Comparison of ENCODE assay signal across 1 cellular context in the genomic region with DNA sequence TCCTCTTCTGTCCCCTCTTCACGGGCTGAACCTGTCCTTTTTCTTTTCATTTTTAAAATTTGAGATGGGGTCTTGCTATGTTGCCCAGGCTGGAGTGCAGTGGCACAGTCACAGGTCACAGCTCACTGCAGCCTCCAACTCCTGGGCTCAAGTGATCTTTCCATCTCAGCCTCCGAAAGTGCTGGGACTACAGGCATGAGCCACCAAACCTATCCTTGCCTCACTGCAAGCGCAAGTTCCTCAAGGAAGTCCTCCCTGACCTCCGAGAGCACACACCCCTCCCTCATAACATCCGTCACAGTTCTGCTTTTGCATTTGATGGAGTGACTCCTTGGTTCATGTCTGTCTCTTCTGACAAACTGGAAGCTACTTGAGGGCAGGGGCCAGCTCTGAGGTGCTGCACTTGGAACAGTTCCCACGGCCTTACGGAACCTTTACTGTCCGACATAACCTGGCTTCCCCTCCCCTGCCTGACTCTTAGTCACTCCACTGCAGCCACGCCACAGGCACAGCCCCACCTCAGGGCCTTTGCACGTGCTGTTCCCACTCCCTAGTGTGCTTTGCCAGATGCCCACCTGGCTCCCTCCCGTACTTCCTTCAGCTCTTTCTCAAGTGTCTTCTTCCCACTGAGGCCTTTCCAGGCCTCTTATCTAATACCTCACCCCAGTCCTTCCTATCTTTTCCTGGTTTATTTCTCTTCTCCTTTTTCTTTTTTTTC.
TF ChIP-seq lines count a peak whose summit lies in the region.

No MANE protein-coding gene starts in this region.

TF ChIP-seq in K562, 482 proteins besides CTCF, POLR2A, EP300 and RAD21 (continued from another document and continues in another):
- TF ChIP-seq, protein P1, sequence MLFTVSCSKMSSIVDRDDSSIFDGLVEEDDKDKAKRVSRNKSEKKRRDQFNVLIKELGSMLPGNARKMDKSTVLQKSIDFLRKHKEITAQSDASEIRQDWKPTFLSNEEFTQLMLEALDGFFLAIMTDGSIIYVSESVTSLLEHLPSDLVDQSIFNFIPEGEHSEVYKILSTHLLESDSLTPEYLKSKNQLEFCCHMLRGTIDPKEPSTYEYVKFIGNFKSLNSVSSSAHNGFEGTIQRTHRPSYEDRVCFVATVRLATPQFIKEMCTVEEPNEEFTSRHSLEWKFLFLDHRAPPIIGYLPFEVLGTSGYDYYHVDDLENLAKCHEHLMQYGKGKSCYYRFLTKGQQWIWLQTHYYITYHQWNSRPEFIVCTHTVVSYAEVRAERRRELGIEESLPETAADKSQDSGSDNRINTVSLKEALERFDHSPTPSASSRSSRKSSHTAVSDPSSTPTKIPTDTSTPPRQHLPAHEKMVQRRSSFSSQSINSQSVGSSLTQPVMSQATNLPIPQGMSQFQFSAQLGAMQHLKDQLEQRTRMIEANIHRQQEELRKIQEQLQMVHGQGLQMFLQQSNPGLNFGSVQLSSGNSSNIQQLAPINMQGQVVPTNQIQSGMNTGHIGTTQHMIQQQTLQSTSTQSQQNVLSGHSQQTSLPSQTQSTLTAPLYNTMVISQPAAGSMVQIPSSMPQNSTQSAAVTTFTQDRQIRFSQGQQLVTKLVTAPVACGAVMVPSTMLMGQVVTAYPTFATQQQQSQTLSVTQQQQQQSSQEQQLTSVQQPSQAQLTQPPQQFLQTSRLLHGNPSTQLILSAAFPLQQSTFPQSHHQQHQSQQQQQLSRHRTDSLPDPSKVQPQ (CRISPR knock-in tag; IDR thresholded peaks at IDR 0.05; ENCODE audit: borderline replicate concordance): no peak
- no peak for TF ChIP-seq RBBP5 (IDR thresholded peaks at IDR 0.05; ENCODE audit: borderline replicate concordance, insufficient read depth, low read length, poor library complexity, severe bottlenecking)
- TF ChIP-seq TRIM24 (IDR thresholded peaks at IDR 0.05): peak in 1 of 2 experiments; percentile 81; a peak in 2 of 4 replicates
- TF ChIP-seq ZBTB33 (CRISPR knock-in tag; IDR thresholded peaks at IDR 0.05): no peak
- TF ChIP-seq GABPA (tag; conservative IDR thresholded peaks at IDR 0.05; ENCODE audit: low read depth): no peak
- 0 out of 2 replicates have a peak, but pooled peaks have one; percentile 21 for TF ChIP-seq GABPB1 (CRISPR knock-in tag; IDR thresholded peaks at IDR 0.05)
- no peak for TF ChIP-seq MAFG (tag; conservative IDR thresholded peaks at IDR 0.05)
- TF ChIP-seq ETV1 (tag; conservative IDR thresholded peaks at IDR 0.05; ENCODE audit: low read depth): no peak
- no peak for TF ChIP-seq JUN (IDR thresholded peaks at IDR 0.05; ENCODE audit: borderline replicate concordance, low read depth, low read length)
- TF ChIP-seq JUN (CRISPR knock-in tag; IDR thresholded peaks at IDR 0.05; ENCODE audit: borderline replicate concordance): no peak
- no peak for TF ChIP-seq GATA2 (CRISPR knock-in tag; IDR thresholded peaks at IDR 0.05)
- no peak for TF ChIP-seq MYNN (IDR thresholded peaks at IDR 0.05)
- no peak for TF ChIP-seq MYNN (CRISPR knock-in tag; IDR thresholded peaks at IDR 0.05)
- no peak for TF ChIP-seq ZNF165 (CRISPR knock-in tag; IDR thresholded peaks at IDR 0.05; ENCODE audit: borderline replicate concordance)
- TF ChIP-seq PBX2 (CRISPR knock-in tag; IDR thresholded peaks at IDR 0.05; ENCODE audit: low read depth): no peak
- TF ChIP-seq PBX2 (tag; conservative IDR thresholded peaks at IDR 0.05; ENCODE audit: low read depth): no peak
- TF ChIP-seq MYBL2 (IDR thresholded peaks at IDR 0.05; ENCODE audit: low read depth): no peak
- TF ChIP-seq MYBL2 (CRISPR knock-in tag; IDR thresholded peaks at IDR 0.05; ENCODE audit: borderline replicate concordance): no peak
- TF ChIP-seq ATF3 (IDR thresholded peaks at IDR 0.05): no peak
- no peak for TF ChIP-seq ATF3 (CRISPR knock-in tag; conservative IDR thresholded peaks at IDR 0.05)
- TF ChIP-seq, protein P2, sequence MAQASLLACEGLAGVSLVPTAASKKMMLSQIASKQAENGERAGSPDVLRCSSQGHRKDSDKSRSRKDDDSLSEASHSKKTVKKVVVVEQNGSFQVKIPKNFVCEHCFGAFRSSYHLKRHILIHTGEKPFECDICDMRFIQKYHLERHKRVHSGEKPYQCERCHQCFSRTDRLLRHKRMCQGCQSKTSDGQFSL (CRISPR knock-in tag; IDR thresholded peaks at IDR 0.05): no peak
- TF ChIP-seq, protein P2 (tag; IDR thresholded peaks at IDR 0.05): no peak
- TF ChIP-seq, protein P3, sequence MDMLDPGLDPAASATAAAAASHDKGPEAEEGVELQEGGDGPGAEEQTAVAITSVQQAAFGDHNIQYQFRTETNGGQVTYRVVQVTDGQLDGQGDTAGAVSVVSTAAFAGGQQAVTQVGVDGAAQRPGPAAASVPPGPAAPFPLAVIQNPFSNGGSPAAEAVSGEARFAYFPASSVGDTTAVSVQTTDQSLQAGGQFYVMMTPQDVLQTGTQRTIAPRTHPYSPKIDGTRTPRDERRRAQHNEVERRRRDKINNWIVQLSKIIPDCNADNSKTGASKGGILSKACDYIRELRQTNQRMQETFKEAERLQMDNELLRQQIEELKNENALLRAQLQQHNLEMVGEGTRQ (CRISPR knock-in tag; IDR thresholded peaks at IDR 0.05): no peak
- TF ChIP-seq CHD4 (IDR thresholded peaks at IDR 0.05; ENCODE audit: insufficient read depth, insufficient replicate concordance, low read depth, low read length, poor library complexity, severe bottlenecking): no peak
- TF ChIP-seq MAFK (IDR thresholded peaks at IDR 0.05; ENCODE audit: low read length): no peak
- TF ChIP-seq GTF2F1 (IDR thresholded peaks at IDR 0.05; ENCODE audit: low read depth, low read length): no peak
- TF ChIP-seq, protein P4, sequence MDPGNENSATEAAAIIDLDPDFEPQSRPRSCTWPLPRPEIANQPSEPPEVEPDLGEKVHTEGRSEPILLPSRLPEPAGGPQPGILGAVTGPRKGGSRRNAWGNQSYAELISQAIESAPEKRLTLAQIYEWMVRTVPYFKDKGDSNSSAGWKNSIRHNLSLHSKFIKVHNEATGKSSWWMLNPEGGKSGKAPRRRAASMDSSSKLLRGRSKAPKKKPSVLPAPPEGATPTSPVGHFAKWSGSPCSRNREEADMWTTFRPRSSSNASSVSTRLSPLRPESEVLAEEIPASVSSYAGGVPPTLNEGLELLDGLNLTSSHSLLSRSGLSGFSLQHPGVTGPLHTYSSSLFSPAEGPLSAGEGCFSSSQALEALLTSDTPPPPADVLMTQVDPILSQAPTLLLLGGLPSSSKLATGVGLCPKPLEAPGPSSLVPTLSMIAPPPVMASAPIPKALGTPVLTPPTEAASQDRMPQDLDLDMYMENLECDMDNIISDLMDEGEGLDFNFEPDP (CRISPR knock-in tag; IDR thresholded peaks at IDR 0.05): no peak
- TF ChIP-seq ZSCAN32 (CRISPR knock-in tag; IDR thresholded peaks at IDR 0.05): no peak
- no peak for TF ChIP-seq ZNF695 (CRISPR knock-in tag; IDR thresholded peaks at IDR 0.05)
- no peak for TF ChIP-seq XRCC5 (IDR thresholded peaks at IDR 0.05; ENCODE audit: low read depth, low read length)
- TF ChIP-seq ETV5 (CRISPR knock-in tag; IDR thresholded peaks at IDR 0.05; ENCODE audit: low read depth): no peak
- TF ChIP-seq EWSR1 (IDR thresholded peaks at IDR 0.05; ENCODE audit: borderline replicate concordance, low read depth, partially characterized antibody): no peak
- TF ChIP-seq NELFE (IDR thresholded peaks at IDR 0.05; ENCODE audit: insufficient read depth, insufficient read length): no peak
- TF ChIP-seq HINFP (tag; conservative IDR thresholded peaks at IDR 0.05; ENCODE audit: low read depth): no peak
- TF ChIP-seq ZBTB17 (CRISPR knock-in tag; IDR thresholded peaks at IDR 0.05): no peak
- TF ChIP-seq ZNF408 (CRISPR knock-in tag; IDR thresholded peaks at IDR 0.05; ENCODE audit: low read depth): no peak
- TF ChIP-seq, protein P5, sequence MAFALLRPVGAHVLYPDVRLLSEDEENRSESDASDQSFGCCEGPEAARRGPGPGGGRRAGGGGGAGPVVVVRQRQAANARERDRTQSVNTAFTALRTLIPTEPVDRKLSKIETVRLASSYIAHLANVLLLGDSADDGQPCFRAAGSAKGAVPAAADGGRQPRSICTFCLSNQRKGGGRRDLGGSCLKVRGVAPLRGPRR (CRISPR knock-in tag; IDR thresholded peaks at IDR 0.05): no peak
- TF ChIP-seq SIN3A (IDR thresholded peaks at IDR 0.05; ENCODE audit: borderline replicate concordance in 2 of 2, control insufficient read depth in 1 of 2, low read depth in 2 of 2, low read length in 2 of 2): no peak
- no peak for TF ChIP-seq TAF1 (IDR thresholded peaks at IDR 0.05; ENCODE audit: control insufficient read depth, extremely low read depth, insufficient read depth, low read length, severe bottlenecking)
- TF ChIP-seq ZNF609 (CRISPR knock-in tag; IDR thresholded peaks at IDR 0.05; ENCODE audit: borderline replicate concordance): no peak
